In the genomic region with DNA sequence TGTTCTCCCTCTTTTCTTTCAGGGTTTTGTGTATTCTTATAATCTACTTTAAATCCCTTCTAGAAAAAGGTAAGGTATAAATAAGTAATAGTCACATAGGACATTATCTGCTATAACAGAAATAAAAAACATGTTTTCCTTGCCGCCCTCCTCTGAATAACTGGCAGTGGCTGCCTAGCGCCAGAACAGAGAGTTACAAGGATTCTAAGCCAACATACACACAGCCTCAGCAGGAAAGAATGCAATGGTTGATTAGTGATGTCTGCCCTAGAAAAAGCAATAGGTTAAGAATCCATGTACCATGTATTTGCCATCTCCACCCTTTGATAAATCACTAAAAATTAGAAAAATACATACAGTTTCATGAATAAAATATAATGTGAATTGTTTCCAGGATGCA, we compare ENCODE assay signal across 2 cellular contexts.
TF ChIP-seq lines count a peak whose summit lies in the region.

No MANE protein-coding gene starts in this region.

TF ChIP-seq in SK-N-SH, 30 proteins besides CTCF, POLR2A, EP300 and RAD21 (continued from another document):
- TF ChIP-seq, protein P1, sequence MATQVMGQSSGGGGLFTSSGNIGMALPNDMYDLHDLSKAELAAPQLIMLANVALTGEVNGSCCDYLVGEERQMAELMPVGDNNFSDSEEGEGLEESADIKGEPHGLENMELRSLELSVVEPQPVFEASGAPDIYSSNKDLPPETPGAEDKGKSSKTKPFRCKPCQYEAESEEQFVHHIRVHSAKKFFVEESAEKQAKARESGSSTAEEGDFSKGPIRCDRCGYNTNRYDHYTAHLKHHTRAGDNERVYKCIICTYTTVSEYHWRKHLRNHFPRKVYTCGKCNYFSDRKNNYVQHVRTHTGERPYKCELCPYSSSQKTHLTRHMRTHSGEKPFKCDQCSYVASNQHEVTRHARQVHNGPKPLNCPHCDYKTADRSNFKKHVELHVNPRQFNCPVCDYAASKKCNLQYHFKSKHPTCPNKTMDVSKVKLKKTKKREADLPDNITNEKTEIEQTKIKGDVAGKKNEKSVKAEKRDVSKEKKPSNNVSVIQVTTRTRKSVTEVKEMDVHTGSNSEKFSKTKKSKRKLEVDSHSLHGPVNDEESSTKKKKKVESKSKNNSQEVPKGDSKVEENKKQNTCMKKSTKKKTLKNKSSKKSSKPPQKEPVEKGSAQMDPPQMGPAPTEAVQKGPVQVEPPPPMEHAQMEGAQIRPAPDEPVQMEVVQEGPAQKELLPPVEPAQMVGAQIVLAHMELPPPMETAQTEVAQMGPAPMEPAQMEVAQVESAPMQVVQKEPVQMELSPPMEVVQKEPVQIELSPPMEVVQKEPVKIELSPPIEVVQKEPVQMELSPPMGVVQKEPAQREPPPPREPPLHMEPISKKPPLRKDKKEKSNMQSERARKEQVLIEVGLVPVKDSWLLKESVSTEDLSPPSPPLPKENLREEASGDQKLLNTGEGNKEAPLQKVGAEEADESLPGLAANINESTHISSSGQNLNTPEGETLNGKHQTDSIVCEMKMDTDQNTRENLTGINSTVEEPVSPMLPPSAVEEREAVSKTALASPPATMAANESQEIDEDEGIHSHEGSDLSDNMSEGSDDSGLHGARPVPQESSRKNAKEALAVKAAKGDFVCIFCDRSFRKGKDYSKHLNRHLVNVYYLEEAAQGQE (IDR thresholded peaks at IDR 0.05; ENCODE audit: low read depth, low read length) = no peak
- TF ChIP-seq NFIC (IDR thresholded peaks at IDR 0.05; ENCODE audit: borderline replicate concordance) = 0 out of 2 replicates have a peak, but pooled peaks have one; percentile 18
- TF ChIP-seq CHD2 (IDR thresholded peaks at IDR 0.05; ENCODE audit: low read length, partially characterized antibody) = no peak
- TF ChIP-seq MEF2A (IDR thresholded peaks at IDR 0.05; ENCODE audit: borderline replicate concordance, low read depth) = no peak

TF ChIP-seq in SK-N-SH treated with all-trans-retinoic acid at 6 μM for 48 hours, 23 proteins besides CTCF, POLR2A, EP300 and RAD21 (continued from another document):
- TF ChIP-seq, protein P2, sequence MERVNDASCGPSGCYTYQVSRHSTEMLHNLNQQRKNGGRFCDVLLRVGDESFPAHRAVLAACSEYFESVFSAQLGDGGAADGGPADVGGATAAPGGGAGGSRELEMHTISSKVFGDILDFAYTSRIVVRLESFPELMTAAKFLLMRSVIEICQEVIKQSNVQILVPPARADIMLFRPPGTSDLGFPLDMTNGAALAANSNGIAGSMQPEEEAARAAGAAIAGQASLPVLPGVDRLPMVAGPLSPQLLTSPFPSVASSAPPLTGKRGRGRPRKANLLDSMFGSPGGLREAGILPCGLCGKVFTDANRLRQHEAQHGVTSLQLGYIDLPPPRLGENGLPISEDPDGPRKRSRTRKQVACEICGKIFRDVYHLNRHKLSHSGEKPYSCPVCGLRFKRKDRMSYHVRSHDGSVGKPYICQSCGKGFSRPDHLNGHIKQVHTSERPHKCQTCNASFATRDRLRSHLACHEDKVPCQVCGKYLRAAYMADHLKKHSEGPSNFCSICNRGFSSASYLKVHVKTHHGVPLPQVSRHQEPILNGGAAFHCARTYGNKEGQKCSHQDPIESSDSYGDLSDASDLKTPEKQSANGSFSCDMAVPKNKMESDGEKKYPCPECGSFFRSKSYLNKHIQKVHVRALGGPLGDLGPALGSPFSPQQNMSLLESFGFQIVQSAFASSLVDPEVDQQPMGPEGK (CRISPR knock-in tag; IDR thresholded peaks at IDR 0.05; ENCODE audit: borderline replicate concordance) = no peak
- no peak for TF ChIP-seq ZNF565 (CRISPR knock-in tag; conservative IDR thresholded peaks at IDR 0.05; ENCODE audit: low read depth)
- no peak for TF ChIP-seq ZNF70 (CRISPR knock-in tag; IDR thresholded peaks at IDR 0.05)
- TF ChIP-seq TOX (CRISPR knock-in tag; IDR thresholded peaks at IDR 0.05; ENCODE audit: borderline replicate concordance) = no peak
- TF ChIP-seq, protein P3, sequence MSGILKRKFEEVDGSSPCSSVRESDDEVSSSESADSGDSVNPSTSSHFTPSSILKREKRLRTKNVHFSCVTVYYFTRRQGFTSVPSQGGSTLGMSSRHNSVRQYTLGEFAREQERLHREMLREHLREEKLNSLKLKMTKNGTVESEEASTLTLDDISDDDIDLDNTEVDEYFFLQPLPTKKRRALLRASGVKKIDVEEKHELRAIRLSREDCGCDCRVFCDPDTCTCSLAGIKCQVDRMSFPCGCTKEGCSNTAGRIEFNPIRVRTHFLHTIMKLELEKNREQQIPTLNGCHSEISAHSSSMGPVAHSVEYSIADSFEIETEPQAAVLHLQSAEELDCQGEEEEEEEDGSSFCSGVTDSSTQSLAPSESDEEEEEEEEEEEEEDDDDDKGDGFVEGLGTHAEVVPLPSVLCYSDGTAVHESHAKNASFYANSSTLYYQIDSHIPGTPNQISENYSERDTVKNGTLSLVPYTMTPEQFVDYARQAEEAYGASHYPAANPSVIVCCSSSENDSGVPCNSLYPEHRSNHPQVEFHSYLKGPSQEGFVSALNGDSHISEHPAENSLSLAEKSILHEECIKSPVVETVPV (CRISPR knock-in tag; IDR thresholded peaks at IDR 0.05) = no peak
- no peak for TF ChIP-seq RARB (CRISPR knock-in tag; IDR thresholded peaks at IDR 0.05)
- TF ChIP-seq TCF4 (CRISPR knock-in tag; IDR thresholded peaks at IDR 0.05; ENCODE audit: borderline replicate concordance) = no peak
- TF ChIP-seq OSR1 (CRISPR knock-in tag; IDR thresholded peaks at IDR 0.05) = no peak
